Comparison of ENCODE assay signal across 25 cellular contexts in genomic region chr21:37639756-37640155, GRCh38.
"Had no signal": no experiment of that assay in that cellular context is flagged by ENCODE, and none has a peak within 500 bp of the region (broad histone marks: within the 10 kb centered on the region; RNA-seq: fewer than 3 reads in every experiment).

No MANE protein-coding gene starts in this region.

- H3K36me3 Mint-ChIP-seq: immature natural killer cell; natural killer cell treated with Interleukin-12 subunit alpha and Interleukin-12 subunit beta and Interleukin-15 and Interleukin-18, amount 100 ng/mL, for 72 hours; stimulated activated memory B cell treated with anti-CD40 and anti-IgM and Interleukin-4, amounts not matched to agents 10 μg/mL and 1 μg/mL and 100 μg/mL, for 72 hours had no signal

- H3K27me3 ChIP-seq: ovary, right atrium auricular region, right lobe of liver, stomach, testis, thyroid gland, upper lobe of left lung had no signal

- H3K27ac Mint-ChIP-seq: immature natural killer cell; naive thymus-derived CD4-positive, alpha-beta T cell; natural killer cell treated with Interleukin-12 subunit alpha and Interleukin-12 subunit beta and Interleukin-15 and Interleukin-18, amount 100 ng/mL, for 72 hours; progenitor cell of endocrine pancreas; stimulated activated memory B cell treated with anti-CD40 and anti-IgM and Interleukin-4, amounts not matched to agents 10 μg/mL and 1 μg/mL and 100 μg/mL, for 72 hours had no signal

- H3K36me3 ChIP-seq: left ventricle myocardium inferior, ovary, right atrium auricular region, right lobe of liver, stomach, thyroid gland, transverse colon, upper lobe of left lung had no signal

- H3K9me3 ChIP-seq: left ventricle myocardium inferior, mucosa of descending colon, ovary, right atrium auricular region, right lobe of liver, stomach, testis, thyroid gland, transverse colon, upper lobe of left lung had no signal

- H3K4me1 ChIP-seq: left ventricle myocardium inferior, right atrium auricular region, right lobe of liver, testis, thyroid gland, transverse colon, upper lobe of left lung had no signal

- H3K4me3 ChIP-seq: left ventricle myocardium inferior, lung, mucosa of descending colon, ovary, right atrium auricular region, right lobe of liver, smooth muscle cell, stomach, testis, thyroid gland, transverse colon, upper lobe of left lung had no signal

- H3K4me3 Mint-ChIP-seq: immature natural killer cell; naive thymus-derived CD4-positive, alpha-beta T cell; natural killer cell treated with Interleukin-12 subunit alpha and Interleukin-12 subunit beta and Interleukin-15 and Interleukin-18, amount 100 ng/mL, for 72 hours; stimulated activated memory B cell treated with anti-CD40 and anti-IgM and Interleukin-4, amounts not matched to agents 10 μg/mL and 1 μg/mL and 100 μg/mL, for 72 hours had no signal

- ATAC-seq: mucosa of descending colon; naive thymus-derived CD4-positive, alpha-beta T cell; natural killer cell treated with Interleukin-12 subunit alpha and Interleukin-12 subunit beta and Interleukin-15 and Interleukin-18, amount 100 ng/mL, for 72 hours; right lobe of liver; stimulated activated memory B cell treated with anti-CD40 and anti-IgM and Interleukin-4, amounts not matched to agents 10 μg/mL and 1 μg/mL and 100 μg/mL, for 72 hours; stimulated activated naive CD8-positive, alpha-beta T cell treated with anti-CD3 and anti-CD28 coated beads, Interleukin-15, Interleukin-2, amounts not matched to agents 100 U/mL and 50 U/mL, for 24 hours had no signal

- H3K27me3 Mint-ChIP-seq: progenitor cell of endocrine pancreas had no signal

- H3K9me3 Mint-ChIP-seq: immature natural killer cell; natural killer cell treated with Interleukin-12 subunit alpha and Interleukin-12 subunit beta and Interleukin-15 and Interleukin-18, amount 100 ng/mL, for 72 hours had no signal

- H3K27ac ChIP-seq: left ventricle myocardium inferior, ovary, right atrium auricular region, right lobe of liver, stomach, testis, thyroid gland, transverse colon, upper lobe of left lung had no signal

- DNase-seq: hypothalamus; immature natural killer cell; islet precursor cell; left ventricle myocardium inferior; midbrain; mucosa of descending colon; naive thymus-derived CD4-positive, alpha-beta T cell; ovary; right lobe of liver; stimulated activated CD4-positive, alpha-beta T cell treated with anti-CD3 and anti-CD28 coated beads, Interleukin-1b, Interleukin-23, amount 100 ng/mL, for 48 hours; stimulated activated CD4-positive, alpha-beta T cell treated with anti-CD3 and anti-CD28 coated beads, Interleukin-2, amount 100 ng/mL, for 48 hours; stimulated activated CD4-positive, alpha-beta T cell treated with anti-CD3 and anti-CD28 coated beads, Interleukin-4, amount 100 ng/mL, for 4 hours; stimulated activated CD8-positive, alpha-beta memory T cell treated with anti-CD3 and anti-CD28 coated beads, Interleukin-4, amount 100 ng/mL, for 48 hours; stimulated activated naive CD8-positive, alpha-beta T cell treated with anti-CD3 and anti-CD28 coated beads, Interleukin-15, Interleukin-2, amounts not matched to agents 100 U/mL and 50 U/mL, for 24 hours; stomach; testis; thyroid gland; transverse colon; upper lobe of left lung had no signal

- H3K4me1 Mint-ChIP-seq: immature natural killer cell had no signal
